Comparison of ENCODE assay signal across 7 cellular contexts in genomic region chr1:85580046-85580411, GRCh38. TPM values are rescaled to one million over a fixed set of nuclear protein-coding genes. Genes with fewer than 3 reads are reported as not detected.
A peak's percentile ranks its signal among the peaks of the same experiment; 100 is the strongest.
DNase-seq lines count a peak whose midpoint lies in the region; ATAC-seq and TF ChIP-seq lines count a peak whose summit lies in the region.

No MANE protein-coding gene starts in this region.

- no peak for TF ChIP-seq POLR2A in gastrocnemius medialis (IDR thresholded peaks at IDR 0.05)

- H3K36me3 Mint-ChIP-seq in T-cell: no peaks in the 10 kb centered on the region

- H3K27ac ChIP-seq in foreskin keratinocyte (peak overlapping the region; percentile 61), gastrocnemius medialis (peak overlapping the region; percentile 91 to 97 (median 94))

- no peaks in the 10 kb centered on the region for H3K9me3 ChIP-seq in gastrocnemius medialis

- peaks cover 65 to 71% of the 10 kb centered on the region in 2 donors for H3K27me3 Mint-ChIP-seq in T-cell

- peak; percentile 53 for DNase-seq in H7
- DNase-seq in T-cell: no peak
- DNase-seq in foreskin keratinocyte: peak in 1 of 2 donors; percentile 82
- peak in 1 of 2 donors; percentile 47 for DNase-seq in gastrocnemius medialis
- DNase-seq in SKM-1 (lab: John Stamatoyannopoulos, UW; ENCODE audit: unreplicated experiment): no peak
- DNase-seq in Ammon's horn (ENCODE audit: low spot score): no peak

- H3K4me1 ChIP-seq in foreskin keratinocyte (peaks cover 28% of the 10 kb centered on the region), gastrocnemius medialis (peaks cover 13 to 47% of the 10 kb centered on the region in 2 donors)

- POLR2A ChIA-PET in T-cell (lab: Charles Lee): no interaction called here

- H3K36me3 ChIP-seq in H7 (replicated peaks; ENCODE audit: control insufficient read depth, insufficient read depth, low read length) (peaks cover 16% of the 10 kb centered on the region), gastrocnemius medialis (no peaks in the 10 kb centered on the region)

- in situ Hi-C loops in gastrocnemius medialis (cut with MboI; ENCODE audit: low sequenced_read_pairs in 4 of 4): loop anchor here in 3 of 4 donors (10.0 kb wide), 3 partner anchors 115 to 275 kb away; no protein-coding TSS in a partner anchor

- CTCF ChIA-PET in T-cell (lab: Charles Lee): no interaction called here

- H3K27me3 ChIP-seq in H7 (ENCODE audit: control insufficient read depth, insufficient read depth, low read length) (peaks cover 20% of the 10 kb centered on the region), foreskin keratinocyte (no peaks in the 10 kb centered on the region), gastrocnemius medialis (no peaks in the 10 kb centered on the region)

- TF ChIP-seq CTCF in foreskin keratinocyte (conservative IDR thresholded peaks at IDR 0.05) (no peak), gastrocnemius medialis (IDR thresholded peaks at IDR 0.05 in 4 of 5, conservative IDR thresholded peaks at IDR 0.05 in 1 of 5) (no peak)

- ATAC-seq in T-cell (replicated peaks in 1 of 4): no peak
- peak; percentile 21 for ATAC-seq in foreskin keratinocyte
- ATAC-seq in gastrocnemius medialis: peak in 1 of 2 donors; percentile 49
- ATAC-seq in HG03521 (IDR thresholded peaks at IDR 0.05; ENCODE audit: unreplicated experiment): no peak

- H3K27ac Mint-ChIP-seq in T-cell: no peak overlapping the region

- H3K4me3 Mint-ChIP-seq in T-cell: peak overlapping the region in 2 of 3 donors; percentile 9 to 74

- H3K9me3 Mint-ChIP-seq in T-cell: no peaks in the 10 kb centered on the region

- H3K4me3 ChIP-seq in H7 (ENCODE audit: insufficient read depth, low read depth, low read length) (peak overlapping the region; percentile 97), gastrocnemius medialis (peak overlapping the region; percentile 76 to 99 (median 86))

- intact Hi-C loops in gastrocnemius medialis (cut with DNase I; ENCODE audit: low total_unique reads): loop anchor here (2.0 to 10.0 kb wide), 8 partner anchors 19 to 1075 kb away; partner anchors contain the start of genes DDAH1, GNG5, SPATA1 and SYDE2

- peaks cover 28 to 39% (median 30%) of the 10 kb centered on the region in 3 donors for H3K4me1 Mint-ChIP-seq in T-cell

RNA-seq across cellular contexts. Expression of gene CCN1, which starts 0.5 kb away (rescaled TPM):
- 9.4 and 9.9 TPM in 2 replicates for total RNA-seq in H7 (2014; rRNA removed; shearing (Covaris generic))
- 1 to 10 TPM in 2 of 5 donors, under 1 TPM in 1, not detected in 2; 0.70 to 1.2 (median 1.1) TPM for total RNA-seq in T-cell
- total RNA-seq in foreskin keratinocyte: 162 and 169 TPM in 2 replicates
- polyA plus RNA-seq in foreskin keratinocyte: 223 and 246 TPM in 2 replicates
- total RNA-seq in gastrocnemius medialis: 10 to 100 TPM in 3 of 4 donors, 1 to 10 TPM in 1; 5.6 to 64.3 (median 25.0) TPM
